Comparison of ENCODE assay signal across 8 cellular contexts in genomic region chr19:19865750-19866598, GRCh38. TPM values are rescaled to one million over a fixed set of nuclear protein-coding genes. Genes with fewer than 3 reads are reported as not detected.
DNase-seq lines count a peak whose midpoint lies in the region; ATAC-seq and TF ChIP-seq lines count a peak whose summit lies in the region.

Gene ZNF253 (plus strand): TSS chr19:19865882. CDS start chr19:19865997, 115 bp downstream.

- H3K4me1 ChIP-seq in spleen: peaks cover 7 to 51% (median 28%) of the 10 kb centered on the region in 6 donors

- peaks cover 0 to 53% (median 13%) of the 10 kb centered on the region in 8 donors for H3K9me3 ChIP-seq in spleen

- no peak for TF ChIP-seq CTCF in spleen (IDR thresholded peaks at IDR 0.05 in 8 of 11, conservative IDR thresholded peaks at IDR 0.05 in 3 of 11)

- TF ChIP-seq POLR2A in spleen (IDR thresholded peaks at IDR 0.05): peak; percentile 49 to 96 (median 87)

- peak within 1 kb of the TSS; percentile 87 to 99 (median 95) for H3K27ac ChIP-seq in spleen

- peak; percentile 95 for ATAC-seq in GM18870 (IDR thresholded peaks at IDR 0.05; ENCODE audit: unreplicated experiment)
- ATAC-seq in HG03139 (IDR thresholded peaks at IDR 0.05; ENCODE audit: unreplicated experiment): peak; percentile 92

- peaks cover 0 to 1% (median 0%) of the 10 kb centered on the region in 7 donors for H3K27me3 ChIP-seq in spleen (replicated peaks in 1 of 7)

- DNase-seq in ACHN (peak; percentile 90), NCI-H226 (peak; percentile 51), iris pigment epithelial cell (ENCODE audit: low read depth) (peak; percentile 95), spleen (peak; percentile 96)
- DNase-seq in activated CD4-positive, CD25-positive, alpha-beta regulatory T cell (lab: John Stamatoyannopoulos, UW): peak; percentile 84 to 91 (median 88)
- peak; percentile 91 for DNase-seq in central memory CD4-positive, alpha-beta T cell

- intact Hi-C loops in spleen (cut with DNase I; ENCODE audit: low total_unique reads): no loop called here

- H3K36me3 ChIP-seq in spleen: peaks cover 0 to 5% (median 0%) of the 10 kb centered on the region in 6 donors

- in situ Hi-C loops in ACHN (cut with HindIII; ENCODE audit: low pct_ligation_motif_present, low pct_unique_long_range_greater_than_20kb, low sequenced_read_pairs): no loop called here

- H3K4me3 ChIP-seq in spleen: peak within 1 kb of the TSS; percentile 78 to 94 (median 82)

- 0 to 1% (median 0%) methylated on average over 38 to 43 of the region's 43 CpGs for WGBS in spleen, 5 donors

RNA-seq across cellular contexts. Expression of gene ZNF253, which starts in this region (rescaled TPM):
- 10 to 100 TPM in 6 of 7 donors, 1 to 10 TPM in 1; 9.8 to 34.8 (median 17.1) TPM for total RNA-seq in spleen
- polyA plus RNA-seq in spleen: 1 to 10 TPM; 4.0 to 6.8 (median 5.9) TPM

Comparison
In these comparisons a context has a peak if more than half of its experiments do, and no peak if none do; other contexts are left out.
1. Peak in every context shown above with its lines: DNase-seq, ATAC-seq, H3K4me3 ChIP-seq and H3K27ac ChIP-seq.